2 cellular contexts compared by ENCODE assay signal in genomic region chr1:206480211-206480610, GRCh38.
TF ChIP-seq lines count a peak whose summit lies in the region.

No MANE protein-coding gene starts in this region.

TF ChIP-seq in IMR-90, 13 proteins besides CTCF, POLR2A, EP300 and RAD21:
- TF ChIP-seq MAZ (IDR thresholded peaks at IDR 0.05; ENCODE audit: borderline replicate concordance, low read depth, low read length), result no peak
- TF ChIP-seq CHD1 (IDR thresholded peaks at IDR 0.05; ENCODE audit: low read depth, low read length), result no peak
- TF ChIP-seq RCOR1 (IDR thresholded peaks at IDR 0.05; ENCODE audit: insufficient replicate concordance, low read length), result no peak
- no peak for TF ChIP-seq SMC3 (IDR thresholded peaks at IDR 0.05; ENCODE audit: low read depth, low read length)
- no peak for TF ChIP-seq CEBPB (IDR thresholded peaks at IDR 0.05; ENCODE audit: low read depth, low read length)
- TF ChIP-seq USF2 (IDR thresholded peaks at IDR 0.05; ENCODE audit: low read depth, low read length), result no peak
- no peak for TF ChIP-seq MAFK (IDR thresholded peaks at IDR 0.05; ENCODE audit: low read depth, low read length)
- no peak for TF ChIP-seq FOS (IDR thresholded peaks at IDR 0.05; ENCODE audit: low read depth, low read length)
- TF ChIP-seq RFX5 (IDR thresholded peaks at IDR 0.05; ENCODE audit: low read depth, low read length), result no peak
- no peak for TF ChIP-seq MXI1 (IDR thresholded peaks at IDR 0.05; ENCODE audit: borderline replicate concordance, low read depth, low read length)
- no peak for TF ChIP-seq NFE2L2 (IDR thresholded peaks at IDR 0.05; ENCODE audit: low read depth, low read length)
- no peak for TF ChIP-seq BHLHE40 (IDR thresholded peaks at IDR 0.05; ENCODE audit: low read depth, low read length)
- TF ChIP-seq, protein P1, sequence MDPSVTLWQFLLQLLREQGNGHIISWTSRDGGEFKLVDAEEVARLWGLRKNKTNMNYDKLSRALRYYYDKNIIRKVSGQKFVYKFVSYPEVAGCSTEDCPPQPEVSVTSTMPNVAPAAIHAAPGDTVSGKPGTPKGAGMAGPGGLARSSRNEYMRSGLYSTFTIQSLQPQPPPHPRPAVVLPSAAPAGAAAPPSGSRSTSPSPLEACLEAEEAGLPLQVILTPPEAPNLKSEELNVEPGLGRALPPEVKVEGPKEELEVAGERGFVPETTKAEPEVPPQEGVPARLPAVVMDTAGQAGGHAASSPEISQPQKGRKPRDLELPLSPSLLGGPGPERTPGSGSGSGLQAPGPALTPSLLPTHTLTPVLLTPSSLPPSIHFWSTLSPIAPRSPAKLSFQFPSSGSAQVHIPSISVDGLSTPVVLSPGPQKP (IDR thresholded peaks at IDR 0.05; ENCODE audit: borderline replicate concordance, low read depth, low read length), result no peak

TF ChIP-seq in K562, 482 proteins besides CTCF, POLR2A, EP300 and RAD21:
- TF ChIP-seq ZC3H4 (CRISPR knock-in tag; IDR thresholded peaks at IDR 0.05; ENCODE audit: borderline replicate concordance), result 0 out of 2 replicates have a peak, but pooled peaks have one; percentile 36
- no peak for TF ChIP-seq ZNF584 (CRISPR knock-in tag; IDR thresholded peaks at IDR 0.05; ENCODE audit: low read depth)
- no peak for TF ChIP-seq ZNF124 (CRISPR knock-in tag; IDR thresholded peaks at IDR 0.05)
- TF ChIP-seq ZNF384 (IDR thresholded peaks at IDR 0.05; ENCODE audit: low read depth, low read length), result no peak
- TF ChIP-seq ZNF785 (CRISPR knock-in tag; IDR thresholded peaks at IDR 0.05), result no peak
- no peak for TF ChIP-seq ZNF408 (CRISPR knock-in tag; IDR thresholded peaks at IDR 0.05; ENCODE audit: low read depth)
